Comparison of ENCODE assay signal across 35 cellular contexts in the genomic region with DNA sequence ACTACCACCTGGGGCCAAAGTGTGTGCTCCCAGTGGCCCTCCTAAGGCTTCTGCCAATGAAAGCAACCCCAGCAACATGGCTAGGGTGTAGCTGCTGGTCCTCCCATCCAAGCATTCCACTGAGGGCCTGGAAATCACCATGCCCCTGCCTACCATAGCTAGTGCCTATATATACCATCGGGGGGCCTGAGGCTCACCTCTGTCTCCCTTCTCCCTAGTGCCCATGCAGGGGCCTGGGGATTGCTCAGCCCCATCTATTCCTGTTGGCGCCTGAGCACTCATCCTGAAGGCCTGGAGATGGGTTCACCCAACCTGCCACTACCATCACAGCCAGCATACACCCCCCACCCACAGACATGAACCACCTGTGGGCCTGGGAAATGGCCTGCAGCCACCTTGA.
A peak's percentile ranks its signal among the peaks of the same experiment; 100 is the strongest.
DNase-seq lines count a peak whose midpoint lies in the region; ATAC-seq and TF ChIP-seq lines count a peak whose summit lies in the region.
"Had no signal": no experiment of that assay in that cellular context is flagged by ENCODE, and none has a peak within 500 bp of the region (broad histone marks: within the 10 kb centered on the region; RNA-seq: fewer than 3 reads in every experiment).

No MANE protein-coding gene starts in this region.

- H2AK5ac ChIP-seq in neuronal stem cell (ENCODE audit: low read depth, low read length) = no peak overlapping the region

- H3K18ac ChIP-seq in neuronal stem cell (ENCODE audit: low read length) = peak overlapping the region; percentile 38

- H3K27ac ChIP-seq in neuronal stem cell (replicated peaks; ENCODE audit: low read length) = no peak overlapping the region
- H3K27ac ChIP-seq in upper lobe of right lung = no peak overlapping the region
- H3K27ac ChIP-seq: 22Rv1; A549; BLaER1; BLaER1 treated with 17β-estradiol and CSF1 and Interleukin-3, amounts not matched to agents 10 nM and 100 nM; C4-2B had no signal

- no peaks in the 10 kb centered on the region for H3K79me1 ChIP-seq in neuronal stem cell (ENCODE audit: low read depth, low read length)

- H4K91ac ChIP-seq in neuronal stem cell (ENCODE audit: low read depth, low read length, poor library complexity) = no peak overlapping the region

- H3K4me1 ChIP-seq in neuronal stem cell (ENCODE audit: control insufficient read depth in 2 of 2, insufficient read depth in 1 of 2, low read depth in 1 of 2, low read length in 2 of 2) = peaks cover 0 to 2% of the 10 kb centered on the region in 2 donors
- H3K4me1 ChIP-seq in upper lobe of right lung = no peaks in the 10 kb centered on the region
- H3K4me1 ChIP-seq: A549, BE2C, BLaER1, Caco-2 had no signal

- H2AFZ ChIP-seq in neuronal stem cell (ENCODE audit: low read length) = no peak overlapping the region

- no peaks in the 10 kb centered on the region for H3K36me3 ChIP-seq in neuronal stem cell (replicated peaks in 1 of 2; ENCODE audit: control insufficient read depth in 2 of 2, insufficient read depth in 2 of 2, low read length in 2 of 2)
- no peaks in the 10 kb centered on the region for H3K36me3 ChIP-seq in upper lobe of right lung
- H3K36me3 ChIP-seq: BE2C; BLaER1; BLaER1 treated with 17β-estradiol and CSF1 and Interleukin-3, amounts not matched to agents 10 nM and 100 nM had no signal

- H3K27me3 ChIP-seq in neuronal stem cell (ENCODE audit: control insufficient read depth in 3 of 3, insufficient read depth in 3 of 3, low read depth in 1 of 3, low read length in 3 of 3) = no peaks in the 10 kb centered on the region
- H3K27me3 ChIP-seq in upper lobe of right lung = no peaks in the 10 kb centered on the region
- H3K27me3 ChIP-seq: BE2C; BLaER1; BLaER1 treated with 17β-estradiol and CSF1 and Interleukin-3, amounts not matched to agents 10 nM and 100 nM had no signal

- H3K36me3 Mint-ChIP-seq in neural crest cell (ENCODE audit: low read depth) = no peaks in the 10 kb centered on the region
- H3K36me3 Mint-ChIP-seq in stimulated activated memory B cell treated with anti-CD40 and anti-IgM and Interleukin-4, amounts not matched to agents 10 μg/mL and 1 μg/mL and 100 μg/mL, for 72 hours = no peaks in the 10 kb centered on the region
- H3K36me3 Mint-ChIP-seq: CD14-positive monocyte; CD4-positive, alpha-beta memory T cell; CD4-positive, CD25-positive, alpha-beta regulatory T cell; CD8-positive, alpha-beta memory T cell; CD8-positive, alpha-beta T cell had no signal

- no peaks in the 10 kb centered on the region for H3K9me3 ChIP-seq in neuronal stem cell (replicated peaks in 1 of 2; ENCODE audit: control insufficient read depth in 2 of 2, insufficient read depth in 1 of 2, low read depth in 1 of 2, low read length in 2 of 2)
- H3K9me3 ChIP-seq in upper lobe of right lung = no peaks in the 10 kb centered on the region
- H3K9me3 ChIP-seq: A549; BE2C; BLaER1; BLaER1 treated with 17β-estradiol and CSF1 and Interleukin-3, amounts not matched to agents 10 nM and 100 nM; Caco-2 had no signal

- H2BK5ac ChIP-seq in neuronal stem cell (ENCODE audit: low read length) = no peak overlapping the region

- H3K4me3 ChIP-seq in neuronal stem cell (ENCODE audit: low read length in 2 of 2) (no peak overlapping the region), upper lobe of right lung (no peak overlapping the region)
- H3K4me3 ChIP-seq: A549; BLaER1; BLaER1 treated with 17β-estradiol and CSF1 and Interleukin-3, amounts not matched to agents 10 nM and 100 nM had no signal

- peak overlapping the region; percentile 82 for H3K14ac ChIP-seq in neuronal stem cell (ENCODE audit: low read length)

- H3K4me1 Mint-ChIP-seq in neural crest cell = no peaks in the 10 kb centered on the region
- no peaks in the 10 kb centered on the region for H3K4me1 Mint-ChIP-seq in stimulated activated memory B cell treated with anti-CD40 and anti-IgM and Interleukin-4, amounts not matched to agents 10 μg/mL and 1 μg/mL and 100 μg/mL, for 72 hours
- H3K4me1 Mint-ChIP-seq: B cell; CD14-positive monocyte; CD8-positive, alpha-beta memory T cell had no signal

- H3K9ac ChIP-seq in neuronal stem cell (ENCODE audit: low read depth, low read length, poor library complexity) = no peak overlapping the region
- H3K9ac ChIP-seq: BLaER1; BLaER1 treated with 17β-estradiol and CSF1 and Interleukin-3, amounts not matched to agents 10 nM and 100 nM had no signal

- ATAC-seq in stimulated activated memory B cell treated with anti-CD40 and anti-IgM and Interleukin-4, amounts not matched to agents 10 μg/mL and 1 μg/mL and 100 μg/mL, for 72 hours = peak; percentile 51
- peak; percentile 19 for ATAC-seq in upper lobe of right lung
- ATAC-seq: CD8-positive, alpha-beta T cell had no signal

- TF ChIP-seq CTCF in neural crest cell (conservative IDR thresholded peaks at IDR 0.05) = no peak
- TF ChIP-seq CTCF in upper lobe of right lung (IDR thresholded peaks at IDR 0.05) = no peak

- no peak overlapping the region for H2BK120ac ChIP-seq in neuronal stem cell (ENCODE audit: low read depth, low read length)

- peaks cover 7% of the 10 kb centered on the region for H3K27me3 Mint-ChIP-seq in neural crest cell (ENCODE audit: low read depth)
- H3K27me3 Mint-ChIP-seq in stimulated activated memory B cell treated with anti-CD40 and anti-IgM and Interleukin-4, amounts not matched to agents 10 μg/mL and 1 μg/mL and 100 μg/mL, for 72 hours = peaks cover 21% of the 10 kb centered on the region
- H3K27me3 Mint-ChIP-seq: CD4-positive, alpha-beta T cell; CD4-positive, CD25-positive, alpha-beta regulatory T cell had no signal

- intact Hi-C loops in upper lobe of right lung (cut with DNase I) = no loop called here

- H3K4ac ChIP-seq in neuronal stem cell (ENCODE audit: low read length) = no peak overlapping the region

- H2BK12ac ChIP-seq in neuronal stem cell (ENCODE audit: low read length) = no peak overlapping the region

- peak overlapping the region; percentile 75 for H3K27ac Mint-ChIP-seq in neural crest cell (ENCODE audit: unreplicated experiment)
- H3K27ac Mint-ChIP-seq in stimulated activated memory B cell treated with anti-CD40 and anti-IgM and Interleukin-4, amounts not matched to agents 10 μg/mL and 1 μg/mL and 100 μg/mL, for 72 hours = no peak overlapping the region
- H3K27ac Mint-ChIP-seq: B cell; CD14-positive monocyte; CD4-positive, alpha-beta memory T cell; CD4-positive, alpha-beta T cell; CD4-positive, CD25-positive, alpha-beta regulatory T cell; CD8-positive, alpha-beta memory T cell; CD8-positive, alpha-beta T cell had no signal

- no peak overlapping the region for H4K8ac ChIP-seq in neuronal stem cell (ENCODE audit: low read depth, low read length)

- no peak overlapping the region for H3K4me2 ChIP-seq in neuronal stem cell (ENCODE audit: insufficient read depth, low read length, poor library complexity, severe bottlenecking)
- H3K4me2 ChIP-seq: A549; BLaER1; BLaER1 treated with 17β-estradiol and CSF1 and Interleukin-3, amounts not matched to agents 10 nM and 100 nM had no signal

- no peak for DNase-seq in neural crest cell (ENCODE audit: low read depth, low spot score)
- DNase-seq in neuronal stem cell (ENCODE audit: low spot score) = no peak
- DNase-seq in upper lobe of right lung = no peak
- no peak for DNase-seq in inferior parietal cortex (ENCODE audit: extremely low spot score)
- no peak for DNase-seq in effector CD4-positive, alpha-beta T cell
- DNase-seq in CD1c-positive myeloid dendritic cell (ENCODE audit: extremely low spot score) = no peak
- no peak for DNase-seq in dermis blood vessel endothelial cell
- DNase-seq: 8988T; ACHN; AML-193; BE2C; C1 segment of cervical spinal cord; Caco-2; Calu3; CD4-positive, alpha-beta memory T cell; CD4-positive, alpha-beta T cell; CD4-positive, CD25-positive, alpha-beta regulatory T cell; CD8-positive, alpha-beta memory T cell; CD8-positive, alpha-beta T cell; COR-L47; DMS 273 treated with DMSO at 0.1 percent for 48 hours; DMS153; DMS53; DMS79; DMS79 treated with DMSO at 0.1 percent for 48 hours; DND-41; EL had no signal

- peaks cover 2% of the 10 kb centered on the region for H3K9me3 Mint-ChIP-seq in neural crest cell
- peaks cover 8% of the 10 kb centered on the region for H3K9me3 Mint-ChIP-seq in stimulated activated memory B cell treated with anti-CD40 and anti-IgM and Interleukin-4, amounts not matched to agents 10 μg/mL and 1 μg/mL and 100 μg/mL, for 72 hours
- H3K9me3 Mint-ChIP-seq: CD8-positive, alpha-beta T cell had no signal

- no peak overlapping the region for H2BK15ac ChIP-seq in neuronal stem cell (ENCODE audit: low read length)

- H3K23ac ChIP-seq in neuronal stem cell (ENCODE audit: low read depth, low read length, poor library complexity) = no peak overlapping the region

- no CpG with 5 or more reads among the region's 2 CpGs for WGBS in neuronal stem cell (ENCODE audit: extremely low coverage in 2 of 2, insufficient read length in 2 of 2, insufficient replicate concordance in 1 of 2), 2 donors

- no peak overlapping the region for H3K4me3 Mint-ChIP-seq in neural crest cell
- no peak overlapping the region for H3K4me3 Mint-ChIP-seq in stimulated activated memory B cell treated with anti-CD40 and anti-IgM and Interleukin-4, amounts not matched to agents 10 μg/mL and 1 μg/mL and 100 μg/mL, for 72 hours
- H3K4me3 Mint-ChIP-seq: B cell; CD14-positive monocyte; CD4-positive, alpha-beta memory T cell; CD4-positive, alpha-beta T cell; CD4-positive, CD25-positive, alpha-beta regulatory T cell; CD8-positive, alpha-beta memory T cell; CD8-positive, alpha-beta T cell had no signal
